1 cellular context compared by ENCODE assay signal in the genomic region with DNA sequence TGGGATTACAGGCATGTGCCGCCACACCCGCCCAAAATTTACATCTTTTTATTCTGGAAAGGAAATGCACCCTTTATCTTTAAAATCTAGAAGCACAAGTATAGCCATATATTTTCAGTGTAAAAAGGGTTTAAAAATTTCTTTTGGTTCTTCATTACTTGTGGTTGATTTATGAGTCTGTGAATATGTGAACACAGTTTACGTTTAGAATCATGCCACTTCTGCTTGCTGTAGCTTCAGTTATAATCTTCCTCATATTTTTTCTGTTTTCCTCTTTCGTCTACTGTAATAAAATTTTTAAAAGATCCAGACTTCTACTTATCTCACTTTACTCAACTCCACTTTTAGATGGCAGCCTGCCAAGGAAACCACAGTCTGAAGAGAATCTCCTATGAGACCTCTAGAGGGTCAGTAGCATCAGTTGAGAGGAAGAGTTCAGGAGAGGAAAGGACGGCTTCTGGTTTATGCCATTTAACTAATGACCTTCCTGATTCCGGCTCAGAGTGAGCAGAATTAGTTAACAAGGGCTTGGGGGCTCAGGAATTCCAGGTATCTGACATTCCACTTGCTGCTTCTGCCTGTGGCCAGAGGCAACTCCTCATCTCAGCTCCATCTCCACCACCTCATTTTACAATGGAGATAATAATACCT.
TF ChIP-seq lines count a peak whose summit lies in the region.

No MANE protein-coding gene starts in this region.

TF ChIP-seq in WTC11, 78 proteins besides CTCF, POLR2A, EP300 and RAD21 (continued from another document):
- TF ChIP-seq USF1 (CRISPR knock-in tag; IDR thresholded peaks at IDR 0.05) (no peak), FOXP1 (CRISPR knock-in tag; IDR thresholded peaks at IDR 0.05; ENCODE audit: borderline replicate concordance) (no peak), AR (CRISPR knock-in tag; IDR thresholded peaks at IDR 0.05) (no peak), ELF4 (CRISPR knock-in tag; IDR thresholded peaks at IDR 0.05; ENCODE audit: low read depth) (no peak), JAZF1 (CRISPR knock-in tag; IDR thresholded peaks at IDR 0.05) (no peak), ZNF425 (CRISPR knock-in tag; conservative IDR thresholded peaks at IDR 0.05) (no peak)
- TF ChIP-seq, protein P1, sequence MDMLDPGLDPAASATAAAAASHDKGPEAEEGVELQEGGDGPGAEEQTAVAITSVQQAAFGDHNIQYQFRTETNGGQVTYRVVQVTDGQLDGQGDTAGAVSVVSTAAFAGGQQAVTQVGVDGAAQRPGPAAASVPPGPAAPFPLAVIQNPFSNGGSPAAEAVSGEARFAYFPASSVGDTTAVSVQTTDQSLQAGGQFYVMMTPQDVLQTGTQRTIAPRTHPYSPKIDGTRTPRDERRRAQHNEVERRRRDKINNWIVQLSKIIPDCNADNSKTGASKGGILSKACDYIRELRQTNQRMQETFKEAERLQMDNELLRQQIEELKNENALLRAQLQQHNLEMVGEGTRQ (CRISPR knock-in tag; IDR thresholded peaks at IDR 0.05): no peak
- TF ChIP-seq, protein P2, sequence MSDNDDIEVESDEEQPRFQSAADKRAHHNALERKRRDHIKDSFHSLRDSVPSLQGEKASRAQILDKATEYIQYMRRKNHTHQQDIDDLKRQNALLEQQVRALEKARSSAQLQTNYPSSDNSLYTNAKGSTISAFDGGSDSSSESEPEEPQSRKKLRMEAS (CRISPR knock-in tag; IDR thresholded peaks at IDR 0.05): no peak
- TF ChIP-seq, protein P3, sequence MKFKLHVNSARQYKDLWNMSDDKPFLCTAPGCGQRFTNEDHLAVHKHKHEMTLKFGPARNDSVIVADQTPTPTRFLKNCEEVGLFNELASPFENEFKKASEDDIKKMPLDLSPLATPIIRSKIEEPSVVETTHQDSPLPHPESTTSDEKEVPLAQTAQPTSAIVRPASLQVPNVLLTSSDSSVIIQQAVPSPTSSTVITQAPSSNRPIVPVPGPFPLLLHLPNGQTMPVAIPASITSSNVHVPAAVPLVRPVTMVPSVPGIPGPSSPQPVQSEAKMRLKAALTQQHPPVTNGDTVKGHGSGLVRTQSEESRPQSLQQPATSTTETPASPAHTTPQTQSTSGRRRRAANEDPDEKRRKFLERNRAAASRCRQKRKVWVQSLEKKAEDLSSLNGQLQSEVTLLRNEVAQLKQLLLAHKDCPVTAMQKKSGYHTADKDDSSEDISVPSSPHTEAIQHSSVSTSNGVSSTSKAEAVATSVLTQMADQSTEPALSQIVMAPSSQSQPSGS (CRISPR knock-in tag; IDR thresholded peaks at IDR 0.05; ENCODE audit: borderline replicate concordance, low read depth): no peak
